Comparison of ENCODE assay signal across 1 cellular context in genomic region chr12:101648195-101648594, GRCh38.
TF ChIP-seq lines count a peak whose summit lies in the region.

No MANE protein-coding gene starts in this region.

TF ChIP-seq in GM12878, 131 proteins besides CTCF, POLR2A, EP300 and RAD21 (continued from another document):
- TF ChIP-seq SPI1 (IDR thresholded peaks at IDR 0.05; ENCODE audit: borderline replicate concordance, insufficient read depth, low read depth, low read length): peak; percentile 46; the same call in 1 of the 2 replicates
